ENCODE assay signal across 22 cellular contexts in the genomic region with DNA sequence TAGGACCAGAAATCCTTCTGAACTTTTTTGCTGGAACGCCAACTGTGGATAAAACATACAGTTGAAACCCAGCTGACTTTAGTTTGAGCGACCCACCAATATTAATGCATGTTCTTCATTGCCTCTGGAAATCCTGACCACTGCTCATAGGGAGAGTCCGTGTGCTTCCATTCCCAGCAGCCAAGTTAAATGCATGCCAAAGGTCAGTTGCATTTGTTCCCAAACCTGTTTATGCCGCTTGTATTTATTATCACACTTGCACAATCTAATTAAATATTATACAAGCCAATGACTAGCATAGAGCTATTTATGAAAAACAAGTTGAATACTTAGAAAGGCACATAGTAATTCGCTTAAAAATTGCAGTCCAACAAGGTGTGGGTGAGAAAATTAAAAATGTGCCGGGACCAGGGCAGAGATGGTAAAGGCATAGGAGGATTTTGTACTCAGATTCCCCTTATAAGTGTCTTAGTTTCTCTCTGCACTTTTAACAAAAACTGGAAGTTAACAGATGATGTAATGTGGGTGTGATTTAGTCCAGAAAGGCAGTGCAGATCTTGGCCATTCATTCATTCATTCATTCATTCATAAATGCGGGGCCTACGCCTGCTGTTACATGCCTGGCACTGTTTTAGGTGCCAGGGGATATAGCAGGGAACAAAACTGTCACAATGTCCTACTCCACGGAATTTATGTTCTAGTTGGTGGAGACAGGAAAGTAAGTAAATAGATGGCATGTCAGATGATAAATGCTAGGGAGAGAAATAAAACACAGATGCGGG.
DNase-seq lines count a peak whose midpoint lies in the region; FAIRE-seq and TF ChIP-seq lines count a peak whose summit lies in the region.
"Had no signal": no experiment of that assay in that cellular context is flagged by ENCODE, and none has a peak within 500 bp of the region (broad histone marks: within the 10 kb centered on the region; RNA-seq: fewer than 3 reads in every experiment).

No MANE protein-coding gene starts in this region.

- no peaks in the 10 kb centered on the region for H3K9me3 Mint-ChIP-seq in Caco-2 (ENCODE audit: unreplicated experiment)
- H3K9me3 Mint-ChIP-seq: activated naive CD8-positive, alpha-beta T cell treated with anti-CD3 and anti-CD28 coated beads, Interleukin-2, amount 10 ng/mL, durations not matched to agents 7 days and 5 days; activated T-cell treated with anti-CD3 and anti-CD28 coated beads, Interleukin-2, amount 50 U/mL, for 4 hours; CD4-positive, alpha-beta T cell; endodermal cell; naive thymus-derived CD8-positive, alpha-beta T cell had no signal

- H3K36me3 Mint-ChIP-seq in Caco-2 (ENCODE audit: insufficient read depth, unreplicated experiment): peaks cover 6% of the 10 kb centered on the region

- BruUV-seq in Caco-2 (replicated peaks; lab: Mats Ljungman, UMichigan): no TSS peak

- H3K4me3 ChIP-seq in Caco-2 (ENCODE audit: low read depth, low read length) (no peak overlapping the region), Peyer's patch (peak overlapping the region in 1 of 4 donors; percentile 29), esophagus (ENCODE audit: low read depth in 1 of 2, low read length in 2 of 2) (no peak overlapping the region), small intestine (ENCODE audit: low read depth in 1 of 2, low read length in 2 of 2) (no peak overlapping the region), H7 (ENCODE audit: insufficient read depth, low read depth, low read length) (no peak overlapping the region)

- peak overlapping the region; percentile 36 for H3K27ac Mint-ChIP-seq in Caco-2 (ENCODE audit: unreplicated experiment)
- H3K27ac Mint-ChIP-seq: activated naive CD8-positive, alpha-beta T cell treated with anti-CD3 and anti-CD28 coated beads, Interleukin-2, amount 10 ng/mL, durations not matched to agents 7 days and 5 days; CD4-positive, alpha-beta T cell; endodermal cell had no signal

- no peak for FAIRE-seq in small intestine (lab: Jason Lieb, UNC)
- FAIRE-seq: colon, TTC549 had no signal

- H3K4me3 Mint-ChIP-seq in Caco-2 (ENCODE audit: unreplicated experiment): no peak overlapping the region
- H3K4me3 Mint-ChIP-seq: activated naive CD8-positive, alpha-beta T cell treated with anti-CD3 and anti-CD28 coated beads, Interleukin-2, amount 10 ng/mL, durations not matched to agents 7 days and 5 days; activated T-cell treated with anti-CD3 and anti-CD28 coated beads, Interleukin-2, amount 50 U/mL, for 4 hours; CD4-positive, alpha-beta T cell; endodermal cell; naive thymus-derived CD8-positive, alpha-beta T cell had no signal

- peak overlapping the region in 3 of 4 donors; percentile 28 to 87 (median 70) for H3K27ac ChIP-seq in Peyer's patch
- H3K27ac ChIP-seq in esophagus (ENCODE audit: low read depth in 2 of 2, low read length in 1 of 2): peak overlapping the region; percentile 11 to 95
- H3K27ac ChIP-seq in small intestine (ENCODE audit: low read depth in 1 of 2, low read length in 1 of 2): peak overlapping the region; percentile 46 to 66

- no peaks in the 10 kb centered on the region for H3K9me3 ChIP-seq in Caco-2
- no peaks in the 10 kb centered on the region for H3K9me3 ChIP-seq in Peyer's patch
- H3K9me3 ChIP-seq in esophagus (ENCODE audit: control insufficient read depth in 2 of 2, insufficient read depth in 1 of 2, low read depth in 1 of 2, low read length in 1 of 2): no peaks in the 10 kb centered on the region
- no peaks in the 10 kb centered on the region for H3K9me3 ChIP-seq in small intestine (ENCODE audit: control insufficient read depth, low read depth)

- POLR2A ChIA-PET in Caco-2 (lab: Charles Lee): no interaction called here

- intact Hi-C loops in Caco-2 (cut with micrococcal nuclease; ENCODE audit: unreplicated experiment): loop anchor here (5.0 kb wide), 1 partner anchor 42 kb away; no protein-coding TSS in a partner anchor

- H3K27me3 ChIP-seq in Caco-2 (replicated peaks; ENCODE audit: control insufficient read depth, insufficient read depth, low read length): no peaks in the 10 kb centered on the region
- no peaks in the 10 kb centered on the region for H3K27me3 ChIP-seq in Peyer's patch
- no peaks in the 10 kb centered on the region for H3K27me3 ChIP-seq in esophagus (ENCODE audit: control insufficient read depth in 1 of 2, insufficient read depth in 2 of 2, low read length in 2 of 2)
- no peaks in the 10 kb centered on the region for H3K27me3 ChIP-seq in small intestine (ENCODE audit: control insufficient read depth in 2 of 2, insufficient read depth in 2 of 2, low read length in 2 of 2)
- H3K27me3 ChIP-seq in H7 (ENCODE audit: control insufficient read depth, insufficient read depth, low read length): peaks cover 6% of the 10 kb centered on the region

- peaks cover 17% of the 10 kb centered on the region for H3K4me1 ChIP-seq in Caco-2
- peaks cover 0 to 17% (median 4%) of the 10 kb centered on the region in 4 donors for H3K4me1 ChIP-seq in Peyer's patch
- H3K4me1 ChIP-seq in esophagus (ENCODE audit: control insufficient read depth in 2 of 2, insufficient read depth in 2 of 2, low read length in 1 of 2): peaks cover 6 to 22% of the 10 kb centered on the region in 2 donors
- H3K4me1 ChIP-seq in small intestine (ENCODE audit: control insufficient read depth in 2 of 2, insufficient read depth in 1 of 2, low read depth in 1 of 2, low read length in 1 of 2): peaks cover 2 to 12% of the 10 kb centered on the region in 2 donors

- DNase-seq in Caco-2 (no peak), Peyer's patch (peak in 1 of 3 donors; percentile 67), small intestine (peak; percentile 91), germinal center (ENCODE audit: low spot score) (no peak), H7 (no peak), cerebellar nuclear complex (lab: John Stamatoyannopoulos, UW) (no peak)
- DNase-seq: activated CD4-positive, alpha-beta T cell treated with anti-CD3 and anti-CD28 coated beads for 1 hour; activated naive CD8-positive, alpha-beta T cell treated with anti-CD3 and anti-CD28 coated beads, Interleukin-2, amount 10 ng/mL, durations not matched to agents 7 days and 5 days; activated T-cell treated with anti-CD3 and anti-CD28 coated beads, Interleukin-2, amount 50 U/mL, for 4 hours; CD4-positive, alpha-beta T cell; DMS53; endodermal cell; GDM1; glutamatergic neuron; NCI-H1105; NCI-H2029 treated with DMSO at 0.1 percent for 48 hours; NCI-H345; NCI-H774 had no signal

- no peaks in the 10 kb centered on the region for H3K27me3 Mint-ChIP-seq in Caco-2 (ENCODE audit: insufficient read depth, unreplicated experiment)
- H3K27me3 Mint-ChIP-seq: activated naive CD8-positive, alpha-beta T cell treated with anti-CD3 and anti-CD28 coated beads, Interleukin-2, amount 10 ng/mL, durations not matched to agents 7 days and 5 days; CD4-positive, alpha-beta T cell; naive thymus-derived CD8-positive, alpha-beta T cell had no signal

- no peak for TF ChIP-seq POLR2A in Peyer's patch (IDR thresholded peaks at IDR 0.05)

- 63 to 72% methylated on average over 10 of the region's 10 CpGs for WGBS in esophagus, 2 donors
- WGBS in small intestine, 3 donors: 26 to 77% (median 50%) methylated on average over 10 of the region's 10 CpGs

- TF ChIP-seq CTCF in Caco-2 (IDR thresholded peaks at IDR 0.05; ENCODE audit: insufficient read depth in 1 of 2, low read depth in 1 of 2, low read length in 1 of 2, severe bottlenecking in 1 of 2, unreplicated experiment in 1 of 2): no peak
- TF ChIP-seq CTCF in Peyer's patch (IDR thresholded peaks at IDR 0.05): no peak

- H3K4me1 Mint-ChIP-seq in Caco-2 (ENCODE audit: low read depth, unreplicated experiment): peaks cover 9% of the 10 kb centered on the region

- CTCF ChIA-PET in Caco-2 (lab: Charles Lee): interaction anchor here (0.6 kb wide), 1 partner anchor 52 kb away, joined by 3 read pairs; no protein-coding TSS in a partner anchor

- H3K36me3 ChIP-seq in Caco-2 (ENCODE audit: control insufficient read depth, insufficient read depth, low read length): 0 out of 2 replicates have a peak, but pooled peaks cover 1% of the 10 kb centered on the region
- no peaks in the 10 kb centered on the region for H3K36me3 ChIP-seq in Peyer's patch
- peaks cover 0 to 3% of the 10 kb centered on the region in 2 donors for H3K36me3 ChIP-seq in esophagus (ENCODE audit: control insufficient read depth in 2 of 2, insufficient read depth in 2 of 2, low read length in 1 of 2)
- no peaks in the 10 kb centered on the region for H3K36me3 ChIP-seq in small intestine (ENCODE audit: control insufficient read depth in 2 of 2, insufficient read depth in 2 of 2, low read length in 2 of 2)
- H3K36me3 ChIP-seq in H7 (replicated peaks; ENCODE audit: control insufficient read depth, insufficient read depth, low read length): no peaks in the 10 kb centered on the region
